Comparison of ENCODE assay signal across 15 cellular contexts in the genomic region with DNA sequence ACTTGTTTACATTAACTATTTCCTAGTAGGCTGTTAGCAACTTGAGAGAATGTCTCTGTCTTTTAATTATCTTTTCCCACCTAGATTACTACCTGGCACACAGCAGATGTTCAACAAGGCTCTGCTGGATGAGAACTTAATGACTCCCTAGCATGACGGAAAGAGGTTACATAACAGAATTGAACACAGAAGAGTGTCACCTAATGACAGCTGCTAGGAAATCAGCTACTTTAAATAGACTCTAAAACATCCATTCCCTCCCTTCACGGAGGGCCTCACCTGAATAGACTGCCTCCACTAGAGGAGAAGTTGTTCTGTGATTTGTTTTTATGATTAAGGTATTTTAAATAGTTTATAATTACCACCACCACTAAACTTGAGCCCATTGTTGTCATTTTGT.
DNase-seq lines count a peak whose midpoint lies in the region; ATAC-seq and TF ChIP-seq lines count a peak whose summit lies in the region.
"Had no signal": no experiment of that assay in that cellular context is flagged by ENCODE, and none has a peak within 500 bp of the region (broad histone marks: within the 10 kb centered on the region; RNA-seq: fewer than 3 reads in every experiment).

No MANE protein-coding gene starts in this region.

- no peak overlapping the region for H3K4me3 Mint-ChIP-seq in type B pancreatic cell
- H3K4me3 Mint-ChIP-seq: HFFc6, T-helper 17 cell had no signal

- H3K27ac Mint-ChIP-seq in type B pancreatic cell = no peak overlapping the region
- H3K27ac Mint-ChIP-seq: HFFc6, T-helper 17 cell had no signal

- no peaks in the 10 kb centered on the region for H3K9me3 Mint-ChIP-seq in type B pancreatic cell
- H3K9me3 Mint-ChIP-seq: HFFc6 had no signal

- ATAC-seq in GM21526 (IDR thresholded peaks at IDR 0.05; ENCODE audit: low FRiP score, unreplicated experiment) = no peak
- ATAC-seq: T-helper 17 cell had no signal

- peak; percentile 49 for DNase-seq in NCI-H146 (lab: John Stamatoyannopoulos, UW)
- DNase-seq in NCI-H146 treated with DMSO at 0.1 percent for 48 hours (lab: John Stamatoyannopoulos, UW; ENCODE audit: unreplicated experiment) = no peak
- DNase-seq in NCI-H1436 (lab: John Stamatoyannopoulos, UW) = peak; percentile 84
- peak; percentile 75 for DNase-seq in NCI-H345 treated with DMSO at 0.1 percent for 48 hours (lab: John Stamatoyannopoulos, UW; ENCODE audit: unreplicated experiment)
- peak in 3 of 61 donors; percentile 32 to 67 (median 62) for DNase-seq in caudate nucleus (lab: John Stamatoyannopoulos, UW)
- no peak for DNase-seq in HUDEP-2 (lab: John Stamatoyannopoulos, UW; ENCODE audit: unreplicated experiment in 76 of 76)
- DNase-seq in type B pancreatic cell (ENCODE audit: extremely low spot score, unreplicated experiment) = no peak
- DNase-seq: Caco-2, HFFc6, MG63, NCI-H1930, NCI-H524 treated with DMSO at 0.1 percent for 48 hours, T-helper 17 cell had no signal

- H3K27me3 Mint-ChIP-seq in type B pancreatic cell = peaks cover 42% of the 10 kb centered on the region

- no peaks in the 10 kb centered on the region for H3K36me3 Mint-ChIP-seq in type B pancreatic cell

- H3K27ac ChIP-seq in caudate nucleus (ENCODE audit: low read depth, low read length) = peak overlapping the region; percentile 53
- H3K27ac ChIP-seq: C4-2B had no signal

- no peak for TF ChIP-seq CTCF in type B pancreatic cell (conservative IDR thresholded peaks at IDR 0.05)

- H3K4me1 Mint-ChIP-seq in type B pancreatic cell (ENCODE audit: unreplicated experiment) = no peaks in the 10 kb centered on the region
- H3K4me1 Mint-ChIP-seq: T-helper 17 cell had no signal

Comparison
In these comparisons a context has a peak if more than half of its experiments do, and no peak if none do; other contexts are left out.
1. DNase-seq: peak in NCI-H146 (single experiment), NCI-H1436 (single experiment) and NCI-H345 treated with DMSO at 0.1 percent for 48 hours (single experiment); none in NCI-H146 treated with DMSO at 0.1 percent for 48 hours (single experiment), HUDEP-2 (0 of 76) and type B pancreatic cell (single experiment).